In the genomic region with DNA sequence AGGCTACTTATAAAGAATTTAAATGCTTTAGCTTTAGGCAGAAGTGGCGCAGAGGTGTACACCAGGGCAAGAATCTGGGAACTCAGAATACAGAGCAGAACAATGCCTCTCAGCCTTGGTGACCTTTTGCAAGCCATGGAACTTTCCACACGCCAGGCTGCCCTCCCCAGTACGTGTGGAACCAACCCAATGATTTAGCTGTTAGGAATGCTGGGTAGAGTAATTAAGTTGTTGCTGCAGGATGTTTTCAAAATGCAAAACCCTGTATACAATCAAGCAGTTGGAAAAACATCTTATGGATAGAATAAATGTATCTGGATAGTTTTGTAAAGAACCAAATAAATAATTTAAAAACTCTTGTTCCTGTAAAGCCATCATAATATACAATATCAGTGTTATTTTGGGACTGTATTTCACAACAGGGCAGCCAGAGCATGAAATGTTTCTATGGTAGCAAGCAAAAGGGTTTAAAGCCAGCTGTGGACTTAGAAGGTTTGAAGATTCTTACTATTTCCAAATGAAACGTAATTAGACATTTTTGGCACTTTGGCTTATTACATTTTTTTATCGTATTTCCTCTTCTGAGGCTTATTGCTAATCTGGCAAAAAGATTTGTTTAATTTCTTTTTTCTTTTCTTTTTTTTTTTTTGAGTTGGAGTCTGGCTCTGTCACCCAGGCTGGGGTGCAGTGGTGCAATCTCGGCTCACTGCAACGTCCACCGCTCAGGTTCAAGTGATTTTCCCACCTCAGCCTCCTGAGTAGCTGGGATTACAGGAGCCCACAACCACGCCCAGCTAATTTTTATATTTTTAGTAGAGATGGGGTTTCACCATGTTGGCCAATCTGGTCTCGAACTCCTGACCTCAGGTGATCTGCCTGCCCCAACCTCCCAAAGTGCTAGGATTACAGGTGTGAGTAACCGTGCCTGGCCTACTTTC, we compare ENCODE assay signal across 9 cellular contexts. TPM values are rescaled to one million over a fixed set of nuclear protein-coding genes. Genes with fewer than 3 reads are reported as not detected.
DNase-seq lines count a peak whose midpoint lies in the region; ATAC-seq, FAIRE-seq and TF ChIP-seq lines count a peak whose summit lies in the region.
"Had no signal": no experiment of that assay in that cellular context is flagged by ENCODE, and none has a peak within 500 bp of the region (broad histone marks: within the 10 kb centered on the region; RNA-seq: fewer than 3 reads in every experiment).

No MANE protein-coding gene starts in this region.

- DNase-seq in HT-29 (ENCODE audit: low spot score) (peak; percentile 66), breast epithelium (ENCODE audit: low spot score in 2 of 2) (peak in 1 of 2 donors; percentile 66), kidney (peak; percentile 88)
- no peak for DNase-seq in activated T-helper 2 cell treated with anti-CD3 and anti-CD28 coated beads, Interferon-gamma antibody, Interleukin-2, Interleukin-4, amounts not matched to agents 10 μg/mL and 5 μg/mL and 100 μg/mL, durations not matched to agents 14 hours and 24 hours and 36 hours (ENCODE audit: low spot score)
- DNase-seq in activated T-helper 1 cell treated with anti-CD3 and anti-CD28 coated beads, Interleukin-12 subunit alpha, Interleukin-12 subunit beta, Interleukin-2, Interleukin-4 antibody, amounts not matched to agents 30 ng/mL and 10 ng/mL and 1 ng/mL, durations not matched to agents 14 hours and 24 hours and 36 hours (ENCODE audit: low spot score) = no peak
- DNase-seq: activated CD4-positive, alpha-beta T cell treated with anti-CD3 and anti-CD28 coated beads, Interleukin-2, amount 10 ng/mL, durations not matched to agents 24 days and 14 days had no signal

- H3K27ac ChIP-seq in breast epithelium (peak overlapping the region; percentile 74), kidney (ENCODE audit: low read depth in 2 of 2, low read length in 2 of 2) (peak overlapping the region in 1 of 2 donors; percentile 69), skin epidermis (peak overlapping the region in 11 of 21 experiments; percentile 2 to 50 (median 41))

- TF ChIP-seq CTCF in breast epithelium (IDR thresholded peaks at IDR 0.05) = no peak
- no peak for TF ChIP-seq CTCF in kidney (IDR thresholded peaks at IDR 0.05; ENCODE audit: borderline replicate concordance, extremely low read depth, insufficient read depth)

- H3K9ac ChIP-seq in kidney (ENCODE audit: low read length in 2 of 2) = no peak overlapping the region

- no peaks in the 10 kb centered on the region for H3K4me1 ChIP-seq in breast epithelium
- peaks cover 0 to 6% of the 10 kb centered on the region in 2 donors for H3K4me1 ChIP-seq in kidney (ENCODE audit: control insufficient read depth in 1 of 2, insufficient read depth in 1 of 2, low read depth in 1 of 2, low read length in 2 of 2)

- H3K36me3 Mint-ChIP-seq in activated T-helper 2 cell treated with anti-CD3 and anti-CD28 coated beads, Interferon-gamma antibody, Interleukin-2, Interleukin-4, amounts not matched to agents 10 μg/mL and 5 μg/mL and 100 μg/mL, durations not matched to agents 14 hours and 24 hours and 36 hours (ENCODE audit: low read depth) = no peaks in the 10 kb centered on the region
- no peaks in the 10 kb centered on the region for H3K36me3 Mint-ChIP-seq in activated T-helper 1 cell treated with anti-CD3 and anti-CD28 coated beads, Interleukin-12 subunit alpha, Interleukin-12 subunit beta, Interleukin-2, Interleukin-4 antibody, amounts not matched to agents 30 ng/mL and 10 ng/mL and 1 ng/mL, durations not matched to agents 14 hours and 24 hours and 36 hours (ENCODE audit: low read depth)

- H3K27me3 Mint-ChIP-seq in activated T-helper 2 cell treated with anti-CD3 and anti-CD28 coated beads, Interferon-gamma antibody, Interleukin-2, Interleukin-4, amounts not matched to agents 10 μg/mL and 5 μg/mL and 100 μg/mL, durations not matched to agents 14 hours and 24 hours and 36 hours (ENCODE audit: low read depth) = peaks cover 25% of the 10 kb centered on the region
- H3K27me3 Mint-ChIP-seq in activated T-helper 1 cell treated with anti-CD3 and anti-CD28 coated beads, Interleukin-12 subunit alpha, Interleukin-12 subunit beta, Interleukin-2, Interleukin-4 antibody, amounts not matched to agents 30 ng/mL and 10 ng/mL and 1 ng/mL, durations not matched to agents 14 hours and 24 hours and 36 hours (ENCODE audit: insufficient read depth) = peaks cover 16% of the 10 kb centered on the region

- TF ChIP-seq POLR2A in breast epithelium (IDR thresholded peaks at IDR 0.05) = no peak

- no peak overlapping the region for H3K4me3 Mint-ChIP-seq in activated T-helper 2 cell treated with anti-CD3 and anti-CD28 coated beads, Interferon-gamma antibody, Interleukin-2, Interleukin-4, amounts not matched to agents 10 μg/mL and 5 μg/mL and 100 μg/mL, durations not matched to agents 14 hours and 24 hours and 36 hours (ENCODE audit: low read depth)
- H3K4me3 Mint-ChIP-seq in activated T-helper 1 cell treated with anti-CD3 and anti-CD28 coated beads, Interleukin-12 subunit alpha, Interleukin-12 subunit beta, Interleukin-2, Interleukin-4 antibody, amounts not matched to agents 30 ng/mL and 10 ng/mL and 1 ng/mL, durations not matched to agents 14 hours and 24 hours and 36 hours = no peak overlapping the region
- H3K4me3 Mint-ChIP-seq: activated CD4-positive, alpha-beta T cell treated with anti-CD3 and anti-CD28 coated beads, Interleukin-2, amount 10 ng/mL, durations not matched to agents 24 days and 14 days had no signal

- H3K9me3 ChIP-seq in breast epithelium (no peaks in the 10 kb centered on the region), kidney (ENCODE audit: control insufficient read depth in 1 of 2, low read length in 2 of 2) (no peaks in the 10 kb centered on the region)

- H3K4me3 ChIP-seq in breast epithelium (no peak overlapping the region), kidney (ENCODE audit: low read length in 2 of 2) (no peak overlapping the region), skin epidermis (no peak overlapping the region)

- H3K9me3 Mint-ChIP-seq in activated T-helper 2 cell treated with anti-CD3 and anti-CD28 coated beads, Interferon-gamma antibody, Interleukin-2, Interleukin-4, amounts not matched to agents 10 μg/mL and 5 μg/mL and 100 μg/mL, durations not matched to agents 14 hours and 24 hours and 36 hours = no peaks in the 10 kb centered on the region
- H3K9me3 Mint-ChIP-seq in activated T-helper 1 cell treated with anti-CD3 and anti-CD28 coated beads, Interleukin-12 subunit alpha, Interleukin-12 subunit beta, Interleukin-2, Interleukin-4 antibody, amounts not matched to agents 30 ng/mL and 10 ng/mL and 1 ng/mL, durations not matched to agents 14 hours and 24 hours and 36 hours = no peaks in the 10 kb centered on the region
- H3K9me3 Mint-ChIP-seq: activated CD4-positive, alpha-beta T cell treated with anti-CD3 and anti-CD28 coated beads, Interleukin-2, amount 10 ng/mL, durations not matched to agents 24 days and 14 days had no signal

- H3K27me3 ChIP-seq in breast epithelium = no peaks in the 10 kb centered on the region

- no peak overlapping the region for H3K27ac Mint-ChIP-seq in activated T-helper 2 cell treated with anti-CD3 and anti-CD28 coated beads, Interferon-gamma antibody, Interleukin-2, Interleukin-4, amounts not matched to agents 10 μg/mL and 5 μg/mL and 100 μg/mL, durations not matched to agents 14 hours and 24 hours and 36 hours
- H3K27ac Mint-ChIP-seq in activated T-helper 1 cell treated with anti-CD3 and anti-CD28 coated beads, Interleukin-12 subunit alpha, Interleukin-12 subunit beta, Interleukin-2, Interleukin-4 antibody, amounts not matched to agents 30 ng/mL and 10 ng/mL and 1 ng/mL, durations not matched to agents 14 hours and 24 hours and 36 hours = no peak overlapping the region
- H3K27ac Mint-ChIP-seq: activated CD4-positive, alpha-beta T cell treated with anti-CD3 and anti-CD28 coated beads, Interleukin-2, amount 10 ng/mL, durations not matched to agents 24 days and 14 days had no signal

- no peak for FAIRE-seq in kidney (lab: Jason Lieb, UNC)

- H3K36me3 ChIP-seq in breast epithelium (no peaks in the 10 kb centered on the region), kidney (ENCODE audit: control insufficient read depth in 1 of 2, insufficient read depth in 2 of 2, low read length in 2 of 2) (no peaks in the 10 kb centered on the region)

- intact Hi-C loops in breast epithelium (cut with DNase I; ENCODE audit: low total_unique reads) = loop anchor here (10.0 kb wide), 1 partner anchor 1665 kb away; no protein-coding TSS in a partner anchor
- intact Hi-C loops in kidney (cut with DNase I) = no loop called here
- intact Hi-C loops in activated T-helper 2 cell treated with anti-CD3 and anti-CD28 coated beads, Interferon-gamma antibody, Interleukin-2, Interleukin-4, amounts not matched to agents 10 μg/mL and 5 μg/mL and 100 μg/mL, durations not matched to agents 14 hours and 24 hours and 36 hours (cut with micrococcal nuclease) = no loop called here
- intact Hi-C loops in activated T-helper 1 cell treated with anti-CD3 and anti-CD28 coated beads, Interleukin-12 subunit alpha, Interleukin-12 subunit beta, Interleukin-2, Interleukin-4 antibody, amounts not matched to agents 30 ng/mL and 10 ng/mL and 1 ng/mL, durations not matched to agents 14 hours and 24 hours and 36 hours (cut with micrococcal nuclease) = no loop called here

- ATAC-seq in GM18519 (IDR thresholded peaks at IDR 0.05; ENCODE audit: low FRiP score, unreplicated experiment) (no peak), HG02610 (IDR thresholded peaks at IDR 0.05; ENCODE audit: unreplicated experiment) (no peak)

- H3K4me1 Mint-ChIP-seq in activated T-helper 2 cell treated with anti-CD3 and anti-CD28 coated beads, Interferon-gamma antibody, Interleukin-2, Interleukin-4, amounts not matched to agents 10 μg/mL and 5 μg/mL and 100 μg/mL, durations not matched to agents 14 hours and 24 hours and 36 hours (ENCODE audit: low read depth) = no peaks in the 10 kb centered on the region
- no peaks in the 10 kb centered on the region for H3K4me1 Mint-ChIP-seq in activated T-helper 1 cell treated with anti-CD3 and anti-CD28 coated beads, Interleukin-12 subunit alpha, Interleukin-12 subunit beta, Interleukin-2, Interleukin-4 antibody, amounts not matched to agents 30 ng/mL and 10 ng/mL and 1 ng/mL, durations not matched to agents 14 hours and 24 hours and 36 hours (ENCODE audit: low read depth)
- H3K4me1 Mint-ChIP-seq: activated CD4-positive, alpha-beta T cell treated with anti-CD3 and anti-CD28 coated beads, Interleukin-2, amount 10 ng/mL, durations not matched to agents 24 days and 14 days had no signal

RNA-seq across cellular contexts. Expression of gene PPP1R36, which starts 19.6 kb away (rescaled TPM):
- 0.18 and 0.29 TPM in 2 replicates for total RNA-seq in HT-29 (2014; rRNA removed; shearing (Covaris generic))
- total RNA-seq in breast epithelium (1 to 10 TPM; 2.3 to 6.4 (median 3.4) TPM), kidney (2.7 TPM)
- polyA plus RNA-seq in kidney (ENCODE audit: insufficient read depth, low read depth, low replicate concordance) = 2.8 TPM
- not detected in 2 replicates for total RNA-seq in activated T-helper 2 cell treated with anti-CD3 and anti-CD28 coated beads, Interferon-gamma antibody, Interleukin-2, Interleukin-4, amounts not matched to agents 10 μg/mL and 5 μg/mL and 100 μg/mL, durations not matched to agents 14 hours and 24 hours and 36 hours
- total RNA-seq in activated T-helper 1 cell treated with anti-CD3 and anti-CD28 coated beads, Interleukin-12 subunit alpha, Interleukin-12 subunit beta, Interleukin-2, Interleukin-4 antibody, amounts not matched to agents 30 ng/mL and 10 ng/mL and 1 ng/mL, durations not matched to agents 14 hours and 24 hours and 36 hours = not detected in 2 replicates

RNA-seq across cellular contexts. Expression of gene HSPA2, which starts 28.8 kb away (rescaled TPM):
- total RNA-seq in HT-29 (2014; rRNA removed; shearing (Covaris generic)) = 2.2 and 4.1 TPM in 2 replicates
- 10 to 100 TPM; 12.2 to 33.1 (median 17.9) TPM for total RNA-seq in breast epithelium
- 41.9 TPM for total RNA-seq in kidney
- 56.2 TPM for polyA plus RNA-seq in kidney (ENCODE audit: insufficient read depth, low read depth, low replicate concordance)
- total RNA-seq in activated T-helper 2 cell treated with anti-CD3 and anti-CD28 coated beads, Interferon-gamma antibody, Interleukin-2, Interleukin-4, amounts not matched to agents 10 μg/mL and 5 μg/mL and 100 μg/mL, durations not matched to agents 14 hours and 24 hours and 36 hours = 6.6 and 7.1 TPM in 2 replicates
- total RNA-seq in activated T-helper 1 cell treated with anti-CD3 and anti-CD28 coated beads, Interleukin-12 subunit alpha, Interleukin-12 subunit beta, Interleukin-2, Interleukin-4 antibody, amounts not matched to agents 30 ng/mL and 10 ng/mL and 1 ng/mL, durations not matched to agents 14 hours and 24 hours and 36 hours = 11.2 and 11.6 TPM in 2 replicates

Comparison
In these comparisons a context has a peak if more than half of its experiments do, and no peak if none do; other contexts are left out.
1. DNase-seq: peak in HT-29 (single experiment) and kidney (single experiment); none in activated T-helper 2 cell treated with anti-CD3 and anti-CD28 coated beads, Interferon-gamma antibody, Interleukin-2, Interleukin-4, amounts not matched to agents 10 μg/mL and 5 μg/mL and 100 μg/mL, durations not matched to agents 14 hours and 24 hours and 36 hours (single experiment) and activated T-helper 1 cell treated with anti-CD3 and anti-CD28 coated beads, Interleukin-12 subunit alpha, Interleukin-12 subunit beta, Interleukin-2, Interleukin-4 antibody, amounts not matched to agents 30 ng/mL and 10 ng/mL and 1 ng/mL, durations not matched to agents 14 hours and 24 hours and 36 hours (single experiment).